Comparison of ENCODE assay signal across 1 cellular context in genomic region chr19:13190781-13191540, GRCh38.
TF ChIP-seq lines count a peak whose summit lies in the region.

No MANE protein-coding gene starts in this region.

TF ChIP-seq in HepG2, 621 proteins besides CTCF, POLR2A, EP300 and RAD21 (continued from another document and continues in another):
- TF ChIP-seq, protein P1, sequence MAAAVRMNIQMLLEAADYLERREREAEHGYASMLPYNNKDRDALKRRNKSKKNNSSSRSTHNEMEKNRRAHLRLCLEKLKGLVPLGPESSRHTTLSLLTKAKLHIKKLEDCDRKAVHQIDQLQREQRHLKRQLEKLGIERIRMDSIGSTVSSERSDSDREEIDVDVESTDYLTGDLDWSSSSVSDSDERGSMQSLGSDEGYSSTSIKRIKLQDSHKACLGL (CRISPR knock-in tag; IDR thresholded peaks at IDR 0.05), result no peak
- TF ChIP-seq, protein P2, sequence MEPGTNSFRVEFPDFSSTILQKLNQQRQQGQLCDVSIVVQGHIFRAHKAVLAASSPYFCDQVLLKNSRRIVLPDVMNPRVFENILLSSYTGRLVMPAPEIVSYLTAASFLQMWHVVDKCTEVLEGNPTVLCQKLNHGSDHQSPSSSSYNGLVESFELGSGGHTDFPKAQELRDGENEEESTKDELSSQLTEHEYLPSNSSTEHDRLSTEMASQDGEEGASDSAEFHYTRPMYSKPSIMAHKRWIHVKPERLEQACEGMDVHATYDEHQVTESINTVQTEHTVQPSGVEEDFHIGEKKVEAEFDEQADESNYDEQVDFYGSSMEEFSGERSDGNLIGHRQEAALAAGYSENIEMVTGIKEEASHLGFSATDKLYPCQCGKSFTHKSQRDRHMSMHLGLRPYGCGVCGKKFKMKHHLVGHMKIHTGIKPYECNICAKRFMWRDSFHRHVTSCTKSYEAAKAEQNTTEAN (CRISPR knock-in tag; conservative IDR thresholded peaks at IDR 0.05), result no peak
- no peak for TF ChIP-seq ATM (IDR thresholded peaks at IDR 0.05; ENCODE audit: borderline replicate concordance)
- TF ChIP-seq ZBTB46 (CRISPR knock-in tag; IDR thresholded peaks at IDR 0.05; ENCODE audit: borderline replicate concordance), result no peak
- no peak for TF ChIP-seq ZNF781 (CRISPR knock-in tag; IDR thresholded peaks at IDR 0.05; ENCODE audit: borderline replicate concordance, not compliant biosample characterization)
- TF ChIP-seq ZNF354B (CRISPR knock-in tag; IDR thresholded peaks at IDR 0.05), result no peak
- TF ChIP-seq, protein P3, sequence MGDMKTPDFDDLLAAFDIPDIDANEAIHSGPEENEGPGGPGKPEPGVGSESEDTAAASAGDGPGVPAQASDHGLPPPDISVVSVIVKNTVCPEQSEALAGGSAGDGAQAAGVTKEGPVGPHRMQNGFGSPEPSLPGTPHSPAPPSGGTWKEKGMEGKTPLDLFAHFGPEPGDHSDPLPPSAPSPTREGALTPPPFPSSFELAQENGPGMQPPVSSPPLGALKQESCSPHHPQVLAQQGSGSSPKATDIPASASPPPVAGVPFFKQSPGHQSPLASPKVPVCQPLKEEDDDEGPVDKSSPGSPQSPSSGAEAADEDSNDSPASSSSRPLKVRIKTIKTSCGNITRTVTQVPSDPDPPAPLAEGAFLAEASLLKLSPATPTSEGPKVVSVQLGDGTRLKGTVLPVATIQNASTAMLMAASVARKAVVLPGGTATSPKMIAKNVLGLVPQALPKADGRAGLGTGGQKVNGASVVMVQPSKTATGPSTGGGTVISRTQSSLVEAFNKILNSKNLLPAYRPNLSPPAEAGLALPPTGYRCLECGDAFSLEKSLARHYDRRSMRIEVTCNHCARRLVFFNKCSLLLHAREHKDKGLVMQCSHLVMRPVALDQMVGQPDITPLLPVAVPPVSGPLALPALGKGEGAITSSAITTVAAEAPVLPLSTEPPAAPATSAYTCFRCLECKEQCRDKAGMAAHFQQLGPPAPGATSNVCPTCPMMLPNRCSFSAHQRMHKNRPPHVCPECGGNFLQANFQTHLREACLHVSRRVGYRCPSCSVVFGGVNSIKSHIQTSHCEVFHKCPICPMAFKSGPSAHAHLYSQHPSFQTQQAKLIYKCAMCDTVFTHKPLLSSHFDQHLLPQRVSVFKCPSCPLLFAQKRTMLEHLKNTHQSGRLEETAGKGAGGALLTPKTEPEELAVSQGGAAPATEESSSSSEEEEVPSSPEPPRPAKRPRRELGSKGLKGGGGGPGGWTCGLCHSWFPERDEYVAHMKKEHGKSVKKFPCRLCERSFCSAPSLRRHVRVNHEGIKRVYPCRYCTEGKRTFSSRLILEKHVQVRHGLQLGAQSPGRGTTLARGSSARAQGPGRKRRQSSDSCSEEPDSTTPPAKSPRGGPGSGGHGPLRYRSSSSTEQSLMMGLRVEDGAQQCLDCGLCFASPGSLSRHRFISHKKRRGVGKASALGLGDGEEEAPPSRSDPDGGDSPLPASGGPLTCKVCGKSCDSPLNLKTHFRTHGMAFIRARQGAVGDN (CRISPR knock-in tag; IDR thresholded peaks at IDR 0.05), result peak; percentile 60
- no peak for TF ChIP-seq MBNL3 (CRISPR knock-in tag; conservative IDR thresholded peaks at IDR 0.05)
- TF ChIP-seq REL (CRISPR knock-in tag; conservative IDR thresholded peaks at IDR 0.05), result no peak
- TF ChIP-seq ZMAT5 (CRISPR knock-in tag; IDR thresholded peaks at IDR 0.05; ENCODE audit: borderline replicate concordance, low read depth), result no peak
- no peak for TF ChIP-seq ZNF230 (CRISPR knock-in tag; IDR thresholded peaks at IDR 0.05)
- no peak for TF ChIP-seq TGIF2 (CRISPR knock-in tag; IDR thresholded peaks at IDR 0.05)
- peak; percentile 47; the same call in 1 of the 2 replicates for TF ChIP-seq CREM (IDR thresholded peaks at IDR 0.05)
- no peak for TF ChIP-seq CREM (CRISPR knock-in tag; IDR thresholded peaks at IDR 0.05)
- TF ChIP-seq, protein P4, sequence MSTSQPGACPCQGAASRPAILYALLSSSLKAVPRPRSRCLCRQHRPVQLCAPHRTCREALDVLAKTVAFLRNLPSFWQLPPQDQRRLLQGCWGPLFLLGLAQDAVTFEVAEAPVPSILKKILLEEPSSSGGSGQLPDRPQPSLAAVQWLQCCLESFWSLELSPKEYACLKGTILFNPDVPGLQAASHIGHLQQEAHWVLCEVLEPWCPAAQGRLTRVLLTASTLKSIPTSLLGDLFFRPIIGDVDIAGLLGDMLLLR (CRISPR knock-in tag; IDR thresholded peaks at IDR 0.05), result no peak
- no peak for TF ChIP-seq ATF1 (CRISPR knock-in tag; IDR thresholded peaks at IDR 0.05)
- peak; percentile 87 for TF ChIP-seq KDM1A (CRISPR knock-in tag; IDR thresholded peaks at IDR 0.05)
- peak; percentile 72; the same call in 1 of the 2 replicates for TF ChIP-seq PITX1 (CRISPR knock-in tag; IDR thresholded peaks at IDR 0.05)
- TF ChIP-seq MTF2 (CRISPR knock-in tag; IDR thresholded peaks at IDR 0.05; ENCODE audit: borderline replicate concordance), result no peak
- no peak for TF ChIP-seq SRSF4 (IDR thresholded peaks at IDR 0.05; ENCODE audit: low read depth, low read length, poor library complexity, severe bottlenecking)
- TF ChIP-seq, protein P5, sequence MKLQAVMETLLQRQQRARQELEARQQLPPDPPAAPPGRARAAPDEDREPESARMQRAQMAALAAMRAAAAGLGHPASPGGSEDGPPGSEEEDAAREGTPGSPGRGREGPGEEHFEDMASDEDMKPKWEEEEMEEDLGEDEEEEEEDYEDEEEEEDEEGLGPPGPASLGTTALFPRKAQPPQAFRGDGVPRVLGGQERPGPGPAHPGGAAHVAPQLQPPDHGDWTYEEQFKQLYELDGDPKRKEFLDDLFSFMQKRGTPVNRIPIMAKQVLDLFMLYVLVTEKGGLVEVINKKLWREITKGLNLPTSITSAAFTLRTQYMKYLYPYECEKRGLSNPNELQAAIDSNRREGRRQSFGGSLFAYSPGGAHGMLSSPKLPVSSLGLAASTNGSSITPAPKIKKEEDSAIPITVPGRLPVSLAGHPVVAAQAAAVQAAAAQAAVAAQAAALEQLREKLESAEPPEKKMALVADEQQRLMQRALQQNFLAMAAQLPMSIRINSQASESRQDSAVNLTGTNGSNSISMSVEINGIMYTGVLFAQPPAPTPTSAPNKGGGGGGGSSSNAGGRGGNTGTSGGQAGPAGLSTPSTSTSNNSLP (IDR thresholded peaks at IDR 0.05; ENCODE audit: low read depth, low read length), result 0 out of 2 replicates have a peak, but pooled peaks have one; percentile 13
- TF ChIP-seq ZNF225 (CRISPR knock-in tag; IDR thresholded peaks at IDR 0.05), result no peak
- TF ChIP-seq, protein P6, sequence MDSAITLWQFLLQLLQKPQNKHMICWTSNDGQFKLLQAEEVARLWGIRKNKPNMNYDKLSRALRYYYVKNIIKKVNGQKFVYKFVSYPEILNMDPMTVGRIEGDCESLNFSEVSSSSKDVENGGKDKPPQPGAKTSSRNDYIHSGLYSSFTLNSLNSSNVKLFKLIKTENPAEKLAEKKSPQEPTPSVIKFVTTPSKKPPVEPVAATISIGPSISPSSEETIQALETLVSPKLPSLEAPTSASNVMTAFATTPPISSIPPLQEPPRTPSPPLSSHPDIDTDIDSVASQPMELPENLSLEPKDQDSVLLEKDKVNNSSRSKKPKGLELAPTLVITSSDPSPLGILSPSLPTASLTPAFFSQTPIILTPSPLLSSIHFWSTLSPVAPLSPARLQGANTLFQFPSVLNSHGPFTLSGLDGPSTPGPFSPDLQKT (CRISPR knock-in tag; IDR thresholded peaks at IDR 0.05; ENCODE audit: borderline replicate concordance), result no peak
- TF ChIP-seq HOXD1 (CRISPR knock-in tag; IDR thresholded peaks at IDR 0.05), result no peak
- no peak for TF ChIP-seq JUNB (CRISPR knock-in tag; IDR thresholded peaks at IDR 0.05; ENCODE audit: borderline replicate concordance)
- no peak for TF ChIP-seq GABPB1 (CRISPR knock-in tag; IDR thresholded peaks at IDR 0.05)
- TF ChIP-seq SALL1 (CRISPR knock-in tag; IDR thresholded peaks at IDR 0.05), result peak; percentile 41
- TF ChIP-seq CHD4 (IDR thresholded peaks at IDR 0.05; ENCODE audit: borderline replicate concordance, low read length), result no peak
- no peak for TF ChIP-seq SMAD1 (CRISPR knock-in tag; IDR thresholded peaks at IDR 0.05; ENCODE audit: borderline replicate concordance, low read depth)
- no peak for TF ChIP-seq ZBTB21 (CRISPR knock-in tag; IDR thresholded peaks at IDR 0.05)
- TF ChIP-seq ZNF512 (CRISPR knock-in tag; IDR thresholded peaks at IDR 0.05), result no peak
- TF ChIP-seq, protein P7, sequence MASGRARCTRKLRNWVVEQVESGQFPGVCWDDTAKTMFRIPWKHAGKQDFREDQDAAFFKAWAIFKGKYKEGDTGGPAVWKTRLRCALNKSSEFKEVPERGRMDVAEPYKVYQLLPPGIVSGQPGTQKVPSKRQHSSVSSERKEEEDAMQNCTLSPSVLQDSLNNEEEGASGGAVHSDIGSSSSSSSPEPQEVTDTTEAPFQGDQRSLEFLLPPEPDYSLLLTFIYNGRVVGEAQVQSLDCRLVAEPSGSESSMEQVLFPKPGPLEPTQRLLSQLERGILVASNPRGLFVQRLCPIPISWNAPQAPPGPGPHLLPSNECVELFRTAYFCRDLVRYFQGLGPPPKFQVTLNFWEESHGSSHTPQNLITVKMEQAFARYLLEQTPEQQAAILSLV (CRISPR knock-in tag; IDR thresholded peaks at IDR 0.05; ENCODE audit: borderline replicate concordance), result no peak
- TF ChIP-seq XBP1 (CRISPR knock-in tag; IDR thresholded peaks at IDR 0.05), result no peak; the same call in 1 of the 2 replicates
- no peak for TF ChIP-seq RORA (CRISPR knock-in tag; IDR thresholded peaks at IDR 0.05)
- no peak for TF ChIP-seq ZNF543 (CRISPR knock-in tag; IDR thresholded peaks at IDR 0.05)
- TF ChIP-seq ATAD3A (CRISPR knock-in tag; IDR thresholded peaks at IDR 0.05), result no peak
- no peak for TF ChIP-seq NPAS2 (CRISPR knock-in tag; IDR thresholded peaks at IDR 0.05; ENCODE audit: borderline replicate concordance)
- no peak for TF ChIP-seq ZFX (CRISPR knock-in tag; IDR thresholded peaks at IDR 0.05; ENCODE audit: low read depth)
- TF ChIP-seq TBX3 (IDR thresholded peaks at IDR 0.05; ENCODE audit: borderline replicate concordance), result no peak
- TF ChIP-seq, protein P8, sequence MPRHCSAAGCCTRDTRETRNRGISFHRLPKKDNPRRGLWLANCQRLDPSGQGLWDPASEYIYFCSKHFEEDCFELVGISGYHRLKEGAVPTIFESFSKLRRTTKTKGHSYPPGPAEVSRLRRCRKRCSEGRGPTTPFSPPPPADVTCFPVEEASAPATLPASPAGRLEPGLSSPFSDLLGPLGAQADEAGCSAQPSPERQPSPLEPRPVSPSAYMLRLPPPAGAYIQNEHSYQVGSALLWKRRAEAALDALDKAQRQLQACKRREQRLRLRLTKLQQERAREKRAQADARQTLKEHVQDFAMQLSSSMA (CRISPR knock-in tag; IDR thresholded peaks at IDR 0.05), result 0 out of 2 replicates have a peak, but pooled peaks have one; percentile 58
- no peak for TF ChIP-seq ZNF878 (CRISPR knock-in tag; IDR thresholded peaks at IDR 0.05)
- TF ChIP-seq TMF1 (CRISPR knock-in tag; IDR thresholded peaks at IDR 0.05; ENCODE audit: low read depth), result no peak
- TF ChIP-seq ZNF205 (CRISPR knock-in tag; IDR thresholded peaks at IDR 0.05), result no peak
- TF ChIP-seq, protein P9, sequence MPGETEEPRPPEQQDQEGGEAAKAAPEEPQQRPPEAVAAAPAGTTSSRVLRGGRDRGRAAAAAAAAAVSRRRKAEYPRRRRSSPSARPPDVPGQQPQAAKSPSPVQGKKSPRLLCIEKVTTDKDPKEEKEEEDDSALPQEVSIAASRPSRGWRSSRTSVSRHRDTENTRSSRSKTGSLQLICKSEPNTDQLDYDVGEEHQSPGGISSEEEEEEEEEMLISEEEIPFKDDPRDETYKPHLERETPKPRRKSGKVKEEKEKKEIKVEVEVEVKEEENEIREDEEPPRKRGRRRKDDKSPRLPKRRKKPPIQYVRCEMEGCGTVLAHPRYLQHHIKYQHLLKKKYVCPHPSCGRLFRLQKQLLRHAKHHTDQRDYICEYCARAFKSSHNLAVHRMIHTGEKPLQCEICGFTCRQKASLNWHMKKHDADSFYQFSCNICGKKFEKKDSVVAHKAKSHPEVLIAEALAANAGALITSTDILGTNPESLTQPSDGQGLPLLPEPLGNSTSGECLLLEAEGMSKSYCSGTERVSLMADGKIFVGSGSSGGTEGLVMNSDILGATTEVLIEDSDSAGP (CRISPR knock-in tag; IDR thresholded peaks at IDR 0.05; ENCODE audit: borderline replicate concordance), result peak; percentile 67; the same call in 1 of the 2 replicates
- 0 out of 2 replicates have a peak, but pooled peaks have one; percentile 12 for TF ChIP-seq CBX5 (CRISPR knock-in tag; IDR thresholded peaks at IDR 0.05; ENCODE audit: borderline replicate concordance)
- no peak for TF ChIP-seq TFDP1 (CRISPR knock-in tag; IDR thresholded peaks at IDR 0.05; ENCODE audit: borderline replicate concordance)
- no peak for TF ChIP-seq ZNF674 (CRISPR knock-in tag; IDR thresholded peaks at IDR 0.05; ENCODE audit: low read depth)
